Comparison of ENCODE assay signal across 25 cellular contexts in genomic region chr1:44537538-44537937, GRCh38.
"Had no signal": no experiment of that assay in that cellular context is flagged by ENCODE, and none has a peak within 500 bp of the region (broad histone marks: within the 10 kb centered on the region; RNA-seq: fewer than 3 reads in every experiment).

No MANE protein-coding gene starts in this region.

- H3K36me3 Mint-ChIP-seq: stimulated activated naive B cell treated with anti-CD40 and anti-IgM and Interleukin-4, amounts not matched to agents 10 μg/mL and 1 μg/mL and 100 μg/mL, for 72 hours had no signal

- H3K36me3 ChIP-seq: colonic mucosa, esophagus muscularis mucosa, gastrocnemius medialis, heart right ventricle had no signal

- DNase-seq: cerebellar nuclear complex; colonic mucosa; dermis blood vessel endothelial cell; effector CD8-positive, alpha-beta T cell; gastrocnemius medialis; heart right ventricle; kidney; left colon; left ventricle myocardium superior; mesenchymal stem cell; midbrain; nephron progenitor cell; psoas muscle; retina; stimulated activated CD4-positive, alpha-beta T cell treated with anti-CD3 and anti-CD28 coated beads, Interleukin-2, amount 100 ng/mL, for 24 hours; stimulated activated CD4-positive, alpha-beta T cell treated with anti-CD3 and anti-CD28 coated beads, Interleukin-4, amount 100 ng/mL, for 4 hours; stimulated activated naive B cell treated with anti-CD40 and anti-IgM and Interleukin-4, amounts not matched to agents 10 μg/mL and 1 μg/mL and 100 μg/mL, for 72 hours; stimulated activated naive CD8-positive, alpha-beta T cell treated with anti-CD3 and anti-CD28 coated beads, Interleukin-15, amount 100 ng/mL, for 72 hours; trophoblast cell had no signal

- H3K9me3 ChIP-seq: colonic mucosa, esophagus muscularis mucosa, gastrocnemius medialis, heart right ventricle, psoas muscle had no signal

- ATAC-seq: gastrocnemius medialis; heart right ventricle; left colon; left ventricle myocardium superior; psoas muscle; sciatic nerve; stimulated activated naive B cell treated with anti-CD40 and anti-IgM and Interleukin-4, amounts not matched to agents 10 μg/mL and 1 μg/mL and 100 μg/mL, for 72 hours; stimulated activated naive CD8-positive, alpha-beta T cell treated with anti-CD3 and anti-CD28 coated beads, Interleukin-15, amount 100 ng/mL, for 72 hours had no signal

- H3K4me3 ChIP-seq: colonic mucosa, esophagus muscularis mucosa, gastrocnemius medialis, heart right ventricle, lung, psoas muscle had no signal

- FAIRE-seq: endometrium, kidney had no signal

- H3K27ac ChIP-seq: colonic mucosa, epithelial cell of prostate, esophagus muscularis mucosa, gastrocnemius medialis, heart right ventricle, parathyroid adenoma, psoas muscle had no signal

- H3K4me3 Mint-ChIP-seq: nephron progenitor cell; stimulated activated naive B cell treated with anti-CD40 and anti-IgM and Interleukin-4, amounts not matched to agents 10 μg/mL and 1 μg/mL and 100 μg/mL, for 72 hours; stimulated activated naive CD8-positive, alpha-beta T cell treated with anti-CD3 and anti-CD28 coated beads, Interleukin-15, amount 100 ng/mL, for 72 hours had no signal

- H3K9me3 Mint-ChIP-seq: nephron progenitor cell; stimulated activated naive B cell treated with anti-CD40 and anti-IgM and Interleukin-4, amounts not matched to agents 10 μg/mL and 1 μg/mL and 100 μg/mL, for 72 hours; stimulated activated naive CD8-positive, alpha-beta T cell treated with anti-CD3 and anti-CD28 coated beads, Interleukin-15, amount 100 ng/mL, for 72 hours had no signal

- H3K27ac Mint-ChIP-seq: nephron progenitor cell; stimulated activated naive B cell treated with anti-CD40 and anti-IgM and Interleukin-4, amounts not matched to agents 10 μg/mL and 1 μg/mL and 100 μg/mL, for 72 hours; stimulated activated naive CD8-positive, alpha-beta T cell treated with anti-CD3 and anti-CD28 coated beads, Interleukin-15, amount 100 ng/mL, for 72 hours had no signal

- H3K4me1 Mint-ChIP-seq: stimulated activated naive B cell treated with anti-CD40 and anti-IgM and Interleukin-4, amounts not matched to agents 10 μg/mL and 1 μg/mL and 100 μg/mL, for 72 hours had no signal

- H3K4me1 ChIP-seq: colonic mucosa, esophagus muscularis mucosa, gastrocnemius medialis, heart right ventricle, parathyroid adenoma, psoas muscle had no signal

- H3K27me3 ChIP-seq: colonic mucosa had no signal
